10 cellular contexts compared by ENCODE assay signal in the genomic region with DNA sequence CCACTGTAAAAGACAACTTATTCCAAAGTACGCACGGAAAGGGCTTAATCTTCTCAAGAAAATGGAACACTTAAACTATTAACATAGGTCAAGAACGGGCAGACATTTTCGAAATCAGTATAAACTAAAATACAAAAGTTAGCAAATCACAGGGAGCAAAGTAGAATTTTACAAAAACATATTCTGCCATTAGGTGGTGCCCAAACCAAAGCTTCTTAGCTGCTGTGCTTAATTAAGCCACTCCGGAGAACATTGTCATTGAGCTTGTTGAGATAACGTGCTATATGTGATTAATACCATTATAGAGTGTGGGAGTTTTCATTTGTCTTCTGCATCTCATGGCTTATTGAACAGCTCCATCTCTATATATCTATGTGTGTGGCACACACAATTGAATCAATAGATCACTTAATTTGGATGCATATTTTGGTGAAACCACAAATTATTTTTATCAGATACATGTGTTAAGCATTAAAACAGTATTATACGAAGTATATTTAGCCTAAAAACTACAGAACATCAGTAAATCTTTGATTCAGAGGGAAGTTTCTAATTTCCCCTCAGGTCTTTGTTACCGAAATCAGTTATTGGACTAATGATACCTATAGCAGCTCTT. TPM values are rescaled to one million over a fixed set of nuclear protein-coding genes. Genes with fewer than 3 reads are reported as not detected.
A peak's percentile ranks its signal among the peaks of the same experiment; 100 is the strongest.
DNase-seq lines count a peak whose midpoint lies in the region; ATAC-seq, FAIRE-seq and TF ChIP-seq lines count a peak whose summit lies in the region.
"Had no signal": no experiment of that assay in that cellular context is flagged by ENCODE, and none has a peak within 500 bp of the region (broad histone marks: within the 10 kb centered on the region; RNA-seq: fewer than 3 reads in every experiment).

No MANE protein-coding gene starts in this region.

- H3K4me3 ChIP-seq in SU-DHL-6 (ENCODE audit: insufficient read depth, low read length, poor library complexity, severe bottlenecking) (no peak overlapping the region), smooth muscle cell (no peak overlapping the region)
- H3K4me3 ChIP-seq: SJSA1 had no signal

- H3K79me2 ChIP-seq in SU-DHL-6 (ENCODE audit: insufficient read depth, low read length) (no peaks in the 10 kb centered on the region), smooth muscle cell (ENCODE audit: low read depth) (no peaks in the 10 kb centered on the region)

- ATAC-seq in GM18873 (IDR thresholded peaks at IDR 0.05; ENCODE audit: low FRiP score, unreplicated experiment), result no peak
- ATAC-seq in HG03520 (IDR thresholded peaks at IDR 0.05; ENCODE audit: unreplicated experiment), result no peak

- DNase-seq in DMS 273 treated with DMSO at 0.1 percent for 48 hours (lab: John Stamatoyannopoulos, UW), result peak; percentile 6
- peak; percentile 56 for DNase-seq in HT-29 (ENCODE audit: low spot score)
- no peak for DNase-seq in frontal cortex (ENCODE audit: low spot score in 2 of 2)
- DNase-seq in smooth muscle cell (lab: John Stamatoyannopoulos, UW; ENCODE audit: unreplicated experiment), result no peak
- no peak for DNase-seq in stimulated activated CD4-positive, alpha-beta T cell treated with anti-CD3 and anti-CD28 coated beads, Interleukin-15, amount 100 ng/mL, for 24 hours

- no peaks in the 10 kb centered on the region for H3K9me2 ChIP-seq in SU-DHL-6 (replicated peaks; ENCODE audit: insufficient read depth, low read length)

- H4K20me1 ChIP-seq in SU-DHL-6 (ENCODE audit: low read depth, low read length), result no peaks in the 10 kb centered on the region
- peaks cover 5% of the 10 kb centered on the region for H4K20me1 ChIP-seq in smooth muscle cell (ENCODE audit: low read depth)

- WGBS in smooth muscle cell (ENCODE audit: low lambda C conversion rate), result 75% methylated on average over 8 of the region's 8 CpGs

- peak; percentile 75 for FAIRE-seq in frontal cortex (lab: Jason Lieb, UNC)

- H3K27me3 ChIP-seq in SU-DHL-6 (ENCODE audit: low read length), result no peaks in the 10 kb centered on the region
- no peaks in the 10 kb centered on the region for H3K27me3 ChIP-seq in smooth muscle cell (ENCODE audit: low read depth)
- H3K27me3 ChIP-seq: SJSA1 had no signal

- H3F3A ChIP-seq in SU-DHL-6 (ENCODE audit: insufficient read depth), result no peaks in the 10 kb centered on the region
- peaks cover 7% of the 10 kb centered on the region for H3F3A ChIP-seq in smooth muscle cell (ENCODE audit: low read depth)

- H3K27ac ChIP-seq in SU-DHL-6 (ENCODE audit: low read depth, low read length), result no peak overlapping the region
- H3K27ac ChIP-seq in smooth muscle cell (ENCODE audit: low read depth), result no peak overlapping the region
- H3K27ac ChIP-seq: SJSA1 had no signal

- H3K4me1 ChIP-seq in smooth muscle cell (ENCODE audit: low read depth), result no peaks in the 10 kb centered on the region

- H3K36me3 ChIP-seq in SU-DHL-6 (ENCODE audit: low read length), result peaks cover 7% of the 10 kb centered on the region; the same call in 1 of the 2 replicates
- peaks cover 7% of the 10 kb centered on the region for H3K36me3 ChIP-seq in smooth muscle cell (ENCODE audit: low read depth)

- H3K4me2 ChIP-seq in SU-DHL-6 (ENCODE audit: low read depth, low read length, poor library complexity, severe bottlenecking) (no peak overlapping the region), smooth muscle cell (no peak overlapping the region)

- H3K9ac ChIP-seq in SU-DHL-6 (ENCODE audit: low read length), result no peak overlapping the region
- H3K9ac ChIP-seq in smooth muscle cell (ENCODE audit: low read depth), result no peak overlapping the region

- TF ChIP-seq CTCF in SU-DHL-6 (IDR thresholded peaks at IDR 0.05; ENCODE audit: insufficient read depth, low read length, poor library complexity, severe bottlenecking) (peak; percentile 39), smooth muscle cell (IDR thresholded peaks at IDR 0.05; ENCODE audit: borderline replicate concordance, insufficient read depth, poor library complexity, severe bottlenecking) (peak; percentile 55)

- H3K9me3 ChIP-seq in SU-DHL-6 (ENCODE audit: insufficient read depth, low read length), result no peaks in the 10 kb centered on the region
- H3K9me3 ChIP-seq in smooth muscle cell (replicated peaks; ENCODE audit: low read depth), result no peaks in the 10 kb centered on the region
- H3K9me3 ChIP-seq: SJSA1 had no signal

- no peak overlapping the region for H2AFZ ChIP-seq in SU-DHL-6 (ENCODE audit: low read depth, low read length, severe bottlenecking)
- H2AFZ ChIP-seq in smooth muscle cell (ENCODE audit: low read depth), result no peak overlapping the region

RNA-seq across cellular contexts. Expression of gene UBLCP1, which starts 23.4 kb away (rescaled TPM):
- 3.2 and 3.7 TPM in 2 replicates for total RNA-seq in HT-29 (2014; rRNA removed; shearing (Covaris generic))
- total RNA-seq in frontal cortex (17.1 TPM), smooth muscle cell (44.1 and 45.0 TPM in 2 replicates)
- 30.5 and 32.9 TPM in 2 replicates for polyA plus RNA-seq in smooth muscle cell

RNA-seq across cellular contexts. Expression of gene IL12B, which starts 43.8 kb away (rescaled TPM):
- total RNA-seq in HT-29 (2014; rRNA removed; shearing (Covaris generic)), result not detected in 2 replicates
- total RNA-seq in frontal cortex (not detected), smooth muscle cell (not detected in 2 replicates)
- not detected in 2 replicates for polyA plus RNA-seq in smooth muscle cell
- total RNA-seq: mononuclear cell had no signal

Comparison
In these comparisons a context has a peak if more than half of its experiments do, and no peak if none do; other contexts are left out.
1. DNase-seq: peak in DMS 273 treated with DMSO at 0.1 percent for 48 hours (single experiment) and HT-29 (single experiment); none in frontal cortex (0 of 2), smooth muscle cell (single experiment) and stimulated activated CD4-positive, alpha-beta T cell treated with anti-CD3 and anti-CD28 coated beads, Interleukin-15, amount 100 ng/mL, for 24 hours (single experiment).